Comparison of ENCODE assay signal across 28 cellular contexts in genomic region chr3:44117239-44117638, GRCh38.
A peak's percentile ranks its signal among the peaks of the same experiment; 100 is the strongest.
DNase-seq lines count a peak whose midpoint lies in the region; ATAC-seq and TF ChIP-seq lines count a peak whose summit lies in the region.
"Had no signal": no experiment of that assay in that cellular context is flagged by ENCODE, and none has a peak within 500 bp of the region (broad histone marks: within the 10 kb centered on the region; RNA-seq: fewer than 3 reads in every experiment).

No MANE protein-coding gene starts in this region.

- no peaks in the 10 kb centered on the region for H3F3A ChIP-seq in smooth muscle cell (ENCODE audit: low read depth)

- no peak overlapping the region for H3K4me2 ChIP-seq in smooth muscle cell

- H3K27ac ChIP-seq in HEK293 (ENCODE audit: extremely low read depth, low read depth, low read length) (no peak overlapping the region), body of pancreas (peak overlapping the region in 2 of 4 donors; percentile 44 to 68), upper lobe of right lung (no peak overlapping the region), smooth muscle cell (ENCODE audit: low read depth) (no peak overlapping the region)
- H3K27ac ChIP-seq: GM23248, spleen, upper lobe of left lung had no signal

- H3K36me3 Mint-ChIP-seq in natural killer cell: no peaks in the 10 kb centered on the region
- H3K36me3 Mint-ChIP-seq: activated CD8-positive, alpha-beta memory T cell treated with anti-CD3 and anti-CD28 coated beads, Interleukin-2, amount 10 ng/mL, durations not matched to agents 7 days and 5 days; naive thymus-derived CD8-positive, alpha-beta T cell had no signal

- H3K27me3 Mint-ChIP-seq in natural killer cell (ENCODE audit: low read depth in 2 of 2): peaks cover 12 to 27% of the 10 kb centered on the region in 2 donors

- no peaks in the 10 kb centered on the region for H3K27me3 ChIP-seq in body of pancreas
- H3K27me3 ChIP-seq in upper lobe of right lung: no peaks in the 10 kb centered on the region
- H3K27me3 ChIP-seq in smooth muscle cell (ENCODE audit: low read depth): peaks cover 26% of the 10 kb centered on the region
- H3K27me3 ChIP-seq: MG63, upper lobe of left lung had no signal

- H3K4me3 ChIP-seq in HEK293 (ENCODE audit: low read depth, low read length) (no peak overlapping the region), body of pancreas (no peak overlapping the region), upper lobe of right lung (no peak overlapping the region), smooth muscle cell (no peak overlapping the region)
- H3K4me3 ChIP-seq: GM12878, GM23248, K562, MG63, spleen, upper lobe of left lung had no signal

- H2AFZ ChIP-seq in smooth muscle cell (ENCODE audit: low read depth): no peak overlapping the region
- H2AFZ ChIP-seq: GM23248 had no signal

- POLR2A ChIA-PET in HEK293 (lab: Yijun Ruan, JAX): no interaction called here

- H4K20me1 ChIP-seq in smooth muscle cell (ENCODE audit: low read depth): no peaks in the 10 kb centered on the region

- intact Hi-C loops in body of pancreas (cut with DNase I) (no loop called here), upper lobe of right lung (cut with DNase I) (no loop called here), natural killer cell (cut with micrococcal nuclease) (loop anchor here (10.0 kb wide), 1 partner anchor 572 kb away; no protein-coding TSS in a partner anchor)

- H3K4me1 ChIP-seq in HEK293 (ENCODE audit: control insufficient read depth, insufficient read depth, low read length) (no peaks in the 10 kb centered on the region), body of pancreas (peaks cover 11% of the 10 kb centered on the region), upper lobe of right lung (no peaks in the 10 kb centered on the region), smooth muscle cell (ENCODE audit: low read depth) (no peaks in the 10 kb centered on the region)
- H3K4me1 ChIP-seq: spleen, upper lobe of left lung had no signal

- peak in 3 of 4 donors; percentile 24 to 41 (median 25) for DNase-seq in body of pancreas
- peak; percentile 47 for DNase-seq in kidney tubule cell (ENCODE audit: low spot score)
- DNase-seq in upper lobe of right lung: no peak
- no peak for DNase-seq in DMS153 (lab: John Stamatoyannopoulos, UW)
- DNase-seq in smooth muscle cell (lab: John Stamatoyannopoulos, UW; ENCODE audit: unreplicated experiment): no peak
- no peak for DNase-seq in natural killer cell
- DNase-seq: activated CD4-positive, CD25-positive, alpha-beta regulatory T cell; activated CD8-positive, alpha-beta memory T cell treated with anti-CD3 and anti-CD28 coated beads, Interleukin-2, amount 10 ng/mL, durations not matched to agents 7 days and 5 days; activated naive CD4-positive, alpha-beta T cell treated with Interleukin-2 at 50 U/mL for 16 hours; activated T-cell treated with anti-CD3 and anti-CD28 coated beads, Interleukin-2, amount 50 U/mL, for 72 hours; effector CD8-positive, alpha-beta T cell; GM23248; head of caudate nucleus; left ventricle myocardium superior; MG63; naive thymus-derived CD8-positive, alpha-beta T cell; NCI-H1105 treated with DMSO at 0.1 percent for 48 hours; NCI-H1930; NCI-H526 treated with DMSO at 0.1 percent for 48 hours; SIG-M5; spleen; stimulated activated CD4-positive, alpha-beta T cell treated with anti-CD3 and anti-CD28 coated beads, Interleukin-2, amount 100 ng/mL, for 48 hours; T1000; upper lobe of left lung had no signal

- H3K36me3 ChIP-seq in HEK293 (ENCODE audit: control insufficient read depth in 2 of 2, insufficient read depth in 1 of 2, low read length in 2 of 2) (no peaks in the 10 kb centered on the region), body of pancreas (replicated peaks in 1 of 2; ENCODE audit: insufficient read depth in 1 of 2, low read depth in 2 of 2) (no peaks in the 10 kb centered on the region), upper lobe of right lung (no peaks in the 10 kb centered on the region), smooth muscle cell (ENCODE audit: low read depth) (no peaks in the 10 kb centered on the region)
- H3K36me3 ChIP-seq: MG63, spleen, upper lobe of left lung had no signal

- no peak for TF ChIP-seq POLR2A in body of pancreas (IDR thresholded peaks at IDR 0.05)

- CTCF ChIA-PET in HEK293 (lab: Yijun Ruan, JAX): no interaction called here

- whole genome bisulfite sequencing in body of pancreas, 2 donors: 18 to 19% methylated on average over 2 of the region's 2 CpGs
- 51% methylated on average over 2 of the region's 2 CpGs for WGBS in smooth muscle cell (ENCODE audit: low lambda C conversion rate)

- no peak overlapping the region for H3K9ac ChIP-seq in smooth muscle cell (ENCODE audit: low read depth)
- H3K9ac ChIP-seq: GM23248 had no signal

- no peaks in the 10 kb centered on the region for H3K4me1 Mint-ChIP-seq in natural killer cell
- H3K4me1 Mint-ChIP-seq: naive thymus-derived CD8-positive, alpha-beta T cell had no signal

- H3K27ac Mint-ChIP-seq in natural killer cell: no peak overlapping the region
- H3K27ac Mint-ChIP-seq: activated CD8-positive, alpha-beta memory T cell treated with anti-CD3 and anti-CD28 coated beads, Interleukin-2, amount 10 ng/mL, durations not matched to agents 7 days and 5 days; activated T-cell treated with anti-CD3 and anti-CD28 coated beads, Interleukin-2, amount 50 U/mL, for 72 hours had no signal

- H3K9me3 ChIP-seq in HEK293 (ENCODE audit: control insufficient read depth, insufficient read depth, low read depth, low read length) (no peaks in the 10 kb centered on the region), body of pancreas (no peaks in the 10 kb centered on the region), upper lobe of right lung (no peaks in the 10 kb centered on the region), smooth muscle cell (replicated peaks; ENCODE audit: low read depth) (no peaks in the 10 kb centered on the region)
- H3K9me3 ChIP-seq: MG63, spleen, upper lobe of left lung had no signal

- ATAC-seq in body of pancreas (peak; percentile 88), upper lobe of right lung (peak; percentile 59), natural killer cell (no peak)
- ATAC-seq: activated CD8-positive, alpha-beta memory T cell treated with anti-CD3 and anti-CD28 coated beads, Interleukin-2, amount 10 ng/mL, durations not matched to agents 7 days and 5 days; activated T-cell treated with anti-CD3 and anti-CD28 coated beads, Interleukin-2, amount 50 U/mL, for 72 hours; GM12878; K562; left ventricle myocardium superior; naive thymus-derived CD8-positive, alpha-beta T cell; Panc1 had no signal

- TF ChIP-seq CTCF in HEK293 (tag by site-specific recombination; IDR thresholded peaks at IDR 0.05) (no peak), body of pancreas (IDR thresholded peaks at IDR 0.05) (no peak), upper lobe of right lung (IDR thresholded peaks at IDR 0.05) (no peak), smooth muscle cell (IDR thresholded peaks at IDR 0.05; ENCODE audit: borderline replicate concordance, insufficient read depth, poor library complexity, severe bottlenecking) (no peak), natural killer cell (IDR thresholded peaks at IDR 0.05) (no peak)

- H3K9me3 Mint-ChIP-seq in natural killer cell: no peaks in the 10 kb centered on the region
- H3K9me3 Mint-ChIP-seq: activated T-cell treated with anti-CD3 and anti-CD28 coated beads, Interleukin-2, amount 50 U/mL, for 72 hours; naive thymus-derived CD8-positive, alpha-beta T cell had no signal

- no peaks in the 10 kb centered on the region for H3K79me2 ChIP-seq in smooth muscle cell (ENCODE audit: low read depth)

- no peak overlapping the region for H3K4me3 Mint-ChIP-seq in natural killer cell
- H3K4me3 Mint-ChIP-seq: activated CD8-positive, alpha-beta memory T cell treated with anti-CD3 and anti-CD28 coated beads, Interleukin-2, amount 10 ng/mL, durations not matched to agents 7 days and 5 days; activated T-cell treated with anti-CD3 and anti-CD28 coated beads, Interleukin-2, amount 50 U/mL, for 72 hours; naive thymus-derived CD8-positive, alpha-beta T cell had no signal

TF ChIP-seq in HEK293, 187 proteins besides CTCF, POLR2A, EP300 and RAD21:
- TF ChIP-seq ZNF560 (tag by site-specific recombination; IDR thresholded peaks at IDR 0.05; ENCODE audit: borderline replicate concordance): no peak
- TF ChIP-seq ZNF274 (IDR thresholded peaks at IDR 0.05; ENCODE audit: low read length): no peak
- no peak for TF ChIP-seq ZNF274 (tag by site-specific recombination; IDR thresholded peaks at IDR 0.05; ENCODE audit: borderline replicate concordance)
- no peak for TF ChIP-seq ZNF488 (tag by site-specific recombination; IDR thresholded peaks at IDR 0.05)
- TF ChIP-seq GLIS1 (tag by site-specific recombination; IDR thresholded peaks at IDR 0.05): peak; percentile 36; the same call in 1 of the 2 replicates
TF ChIP-seq in HEK293: peak in this region for 1.

Comparison
In these comparisons a context has a peak if more than half of its experiments do, and no peak if none do; other contexts are left out.
1. ATAC-seq: peak in body of pancreas (single experiment) and upper lobe of right lung (single experiment); none in natural killer cell (0 of 3).
2. DNase-seq: peak in body of pancreas (3 of 4) and kidney tubule cell (single experiment); none in upper lobe of right lung (single experiment), DMS153 (single experiment), smooth muscle cell (single experiment) and natural killer cell (single experiment).